8 cellular contexts compared by ENCODE assay signal in the genomic region with DNA sequence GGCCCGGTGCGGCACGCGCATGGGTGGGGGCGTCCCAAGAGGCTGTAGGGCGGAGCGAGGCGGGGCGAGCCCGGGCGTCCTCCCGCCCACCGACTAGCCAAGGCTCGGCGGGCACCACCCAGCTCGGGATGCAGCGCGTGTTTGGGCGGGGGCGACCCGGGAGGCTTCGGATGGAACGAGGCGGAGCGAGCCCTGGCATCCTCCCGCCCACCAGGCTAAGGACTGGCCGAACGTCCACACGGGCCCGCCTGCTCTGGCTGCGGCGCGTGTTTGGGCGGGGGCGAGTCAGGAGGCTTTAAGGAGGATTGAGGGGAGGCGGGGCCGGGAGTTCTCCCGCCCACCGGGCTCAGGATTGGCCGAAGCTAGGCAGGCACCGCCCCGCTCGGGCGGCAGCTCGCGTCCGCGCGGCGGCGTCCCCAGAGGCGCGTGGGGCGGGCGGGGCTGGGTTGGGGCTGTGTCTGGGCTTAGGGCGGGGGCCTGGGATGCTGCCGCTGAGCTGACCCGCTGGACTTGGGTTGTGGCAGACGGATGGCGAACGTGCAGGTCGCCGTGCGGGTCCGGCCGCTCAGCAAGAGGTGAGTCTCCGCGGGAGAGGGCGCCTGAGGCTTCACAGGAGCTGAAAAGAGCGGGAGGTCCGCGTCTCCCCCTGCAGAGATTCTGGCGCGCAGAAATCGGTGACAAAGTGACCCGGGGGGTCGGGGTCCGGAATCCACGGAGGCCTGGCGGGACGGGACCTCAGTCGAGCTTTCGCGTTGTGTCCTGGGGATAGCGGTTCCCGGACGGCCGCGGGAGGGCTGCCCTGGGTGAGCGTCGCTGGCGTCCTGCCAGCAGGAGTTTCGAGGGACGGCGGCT. TPM values are rescaled to one million over a fixed set of nuclear protein-coding genes. Genes with fewer than 3 reads are reported as not detected.
A peak's percentile ranks its signal among the peaks of the same experiment; 100 is the strongest.
DNase-seq lines count a peak whose midpoint lies in the region; FAIRE-seq and TF ChIP-seq lines count a peak whose summit lies in the region.

TSS of gene STARD9 (plus strand) at position 419 of the 852 bp plus-strand sequence. CDS start at position 529, 110 bp downstream.

- H3K4me1 ChIP-seq in SJSA1 (replicated peaks): peaks cover 17% of the 10 kb centered on the region
- peaks cover 4 to 9% of the 10 kb centered on the region in 2 donors for H3K4me1 ChIP-seq in neuronal stem cell (ENCODE audit: control insufficient read depth in 2 of 2, insufficient read depth in 1 of 2, low read depth in 1 of 2, low read length in 2 of 2)
- H3K4me1 ChIP-seq in subcutaneous abdominal adipose tissue (ENCODE audit: control insufficient read depth in 5 of 5, insufficient read depth in 5 of 5, low read length in 5 of 5): peaks cover 2 to 36% (median 29%) of the 10 kb centered on the region in 5 donors

- no peak for FAIRE-seq in frontal cortex (lab: Jason Lieb, UNC)

- WGBS in neuronal stem cell (ENCODE audit: extremely low coverage in 2 of 2, insufficient read length in 2 of 2, insufficient replicate concordance in 1 of 2), 2 donors: no CpG with 5 or more reads among the region's 95 CpGs

- no peaks in the 10 kb centered on the region for H3K79me1 ChIP-seq in neuronal stem cell (ENCODE audit: low read depth, low read length)

- peak within 1 kb of the TSS; percentile 51 for H3K27ac ChIP-seq in SJSA1
- H3K27ac ChIP-seq in neuronal stem cell (replicated peaks; ENCODE audit: low read length): no peak within 1 kb of the TSS
- H3K27ac ChIP-seq in subcutaneous abdominal adipose tissue (ENCODE audit: low read depth, low read length): peak within 1 kb of the TSS; percentile 74

- peak within 1 kb of the TSS; percentile 89 for H3K9ac ChIP-seq in neuronal stem cell (ENCODE audit: low read depth, low read length, poor library complexity)
- peak within 1 kb of the TSS; percentile 33 to 81 (median 68) for H3K9ac ChIP-seq in subcutaneous abdominal adipose tissue (ENCODE audit: low read length in 5 of 5)

- no peaks in the 10 kb centered on the region for H3K27me3 ChIP-seq in SJSA1 (replicated peaks)
- no peaks in the 10 kb centered on the region for H3K27me3 ChIP-seq in neuronal stem cell (ENCODE audit: control insufficient read depth in 3 of 3, insufficient read depth in 3 of 3, low read depth in 1 of 3, low read length in 3 of 3)
- H3K27me3 ChIP-seq in subcutaneous abdominal adipose tissue (ENCODE audit: control insufficient read depth in 5 of 5, insufficient read depth in 4 of 5, low read length in 5 of 5): no peaks in the 10 kb centered on the region

- H3K9me3 ChIP-seq in SJSA1 (replicated peaks): no peaks in the 10 kb centered on the region
- peaks cover 0 to 5% of the 10 kb centered on the region in 2 donors for H3K9me3 ChIP-seq in neuronal stem cell (replicated peaks in 1 of 2; ENCODE audit: control insufficient read depth in 2 of 2, insufficient read depth in 1 of 2, low read depth in 1 of 2, low read length in 2 of 2)
- no peaks in the 10 kb centered on the region for H3K9me3 ChIP-seq in subcutaneous abdominal adipose tissue (ENCODE audit: control insufficient read depth in 5 of 5, low read length in 5 of 5)

- H4K91ac ChIP-seq in neuronal stem cell (ENCODE audit: low read depth, low read length, poor library complexity): peak within 1 kb of the TSS; percentile 9

- H3K36me3 ChIP-seq in SJSA1: peaks cover 3% of the 10 kb centered on the region; the same call in 1 of the 2 replicates
- H3K36me3 ChIP-seq in neuronal stem cell (replicated peaks in 1 of 2; ENCODE audit: control insufficient read depth in 2 of 2, insufficient read depth in 2 of 2, low read length in 2 of 2): peaks cover 0 to under 1% of the 10 kb centered on the region in 2 donors
- H3K36me3 ChIP-seq in subcutaneous abdominal adipose tissue (ENCODE audit: control insufficient read depth in 5 of 5, insufficient read depth in 5 of 5, low read length in 5 of 5): no peaks in the 10 kb centered on the region

- H2AFZ ChIP-seq in neuronal stem cell (ENCODE audit: low read length): peak within 1 kb of the TSS; percentile 98

- DNase-seq in GM04503 (ENCODE audit: low read depth): peak; percentile 87
- DNase-seq in HFF-Myc (ENCODE audit: extremely low read depth, low read depth): peak; percentile 93
- peak; percentile 96 for DNase-seq in MV-4-11 (lab: John Stamatoyannopoulos, UW)
- DNase-seq in SJSA1 (ENCODE audit: low read depth in 1 of 2, low spot score in 2 of 2): peak; percentile 99
- peak; percentile 84 to 93 (median 86) for DNase-seq in activated naive CD4-positive, alpha-beta T cell (lab: John Stamatoyannopoulos, UW)
- peak; percentile 98 for DNase-seq in frontal cortex (ENCODE audit: low spot score in 2 of 2)
- DNase-seq in neuronal stem cell (ENCODE audit: low spot score): peak; percentile 98

- TF ChIP-seq CTCF in HFF-Myc (IDR thresholded peaks at IDR 0.05; ENCODE audit: low read depth, low read length, missing control alignments): no peak

- H3K4ac ChIP-seq in neuronal stem cell (ENCODE audit: low read length): no peak within 1 kb of the TSS

- H2AK5ac ChIP-seq in neuronal stem cell (ENCODE audit: low read depth, low read length): peak within 1 kb of the TSS; percentile 28

- H2BK15ac ChIP-seq in neuronal stem cell (ENCODE audit: low read length): peak within 1 kb of the TSS; percentile 75

- no peak within 1 kb of the TSS for H2BK120ac ChIP-seq in neuronal stem cell (ENCODE audit: low read depth, low read length)

- peak within 1 kb of the TSS; percentile 96 for H3K23ac ChIP-seq in neuronal stem cell (ENCODE audit: low read depth, low read length, poor library complexity)

- peak within 1 kb of the TSS; percentile 75 for H2BK12ac ChIP-seq in neuronal stem cell (ENCODE audit: low read length)

- H3K14ac ChIP-seq in neuronal stem cell (ENCODE audit: low read length): no peak within 1 kb of the TSS

- peak within 1 kb of the TSS; percentile 85 for H3K4me3 ChIP-seq in HFF-Myc (replicated peaks; ENCODE audit: low read depth, low read length)
- H3K4me3 ChIP-seq in SJSA1: peak within 1 kb of the TSS; percentile 81
- peak within 1 kb of the TSS; percentile 84 to 94 for H3K4me3 ChIP-seq in neuronal stem cell (ENCODE audit: low read length in 2 of 2)
- peak within 1 kb of the TSS; percentile 81 to 93 (median 87) for H3K4me3 ChIP-seq in subcutaneous abdominal adipose tissue (ENCODE audit: low read depth in 1 of 5, low read length in 5 of 5)

- peak within 1 kb of the TSS; percentile 95 for H2BK5ac ChIP-seq in neuronal stem cell (ENCODE audit: low read length)

- no peak within 1 kb of the TSS for H4K8ac ChIP-seq in neuronal stem cell (ENCODE audit: low read depth, low read length)

- peak within 1 kb of the TSS; percentile 98 for H3K18ac ChIP-seq in neuronal stem cell (ENCODE audit: low read length)

- H3K4me2 ChIP-seq in neuronal stem cell (ENCODE audit: insufficient read depth, low read length, poor library complexity, severe bottlenecking): peak within 1 kb of the TSS; percentile 89

RNA-seq across cellular contexts. Expression of gene STARD9, which starts in this region (rescaled TPM):
- 4.0 and 7.4 TPM in 2 replicates for total RNA-seq in SJSA1 (2014; rRNA removed; shearing (Covaris generic))
- 5.3 TPM for total RNA-seq in frontal cortex
- 3.1 TPM for polyA plus RNA-seq in neuronal stem cell (2013, experiment 1 of 2)
- polyA plus RNA-seq in neuronal stem cell (2013, experiment 2 of 2): 3.0 TPM
